ENCODE assay signal across 1 cellular context in genomic region chr2:104857262-104858221, GRCh38.
TF ChIP-seq lines count a peak whose summit lies in the region.

No MANE protein-coding gene starts in this region.

TF ChIP-seq in GM12878, 131 proteins besides CTCF, POLR2A, EP300 and RAD21 (continued from another document):
- TF ChIP-seq CEBPZ (IDR thresholded peaks at IDR 0.05; ENCODE audit: low read depth, low read length) (no peak), JUNB (IDR thresholded peaks at IDR 0.05) (no peak), ZNF384 (IDR thresholded peaks at IDR 0.05; ENCODE audit: borderline replicate concordance, low read depth, low read length) (no peak), DPF2 (IDR thresholded peaks at IDR 0.05) (no peak), WRNIP1 (IDR thresholded peaks at IDR 0.05; ENCODE audit: borderline replicate concordance, low read depth, low read length) (no peak), PBX3 (IDR thresholded peaks at IDR 0.05; ENCODE audit: insufficient replicate concordance, low read depth, low read length) (no peak)
- TF ChIP-seq, protein P1, sequence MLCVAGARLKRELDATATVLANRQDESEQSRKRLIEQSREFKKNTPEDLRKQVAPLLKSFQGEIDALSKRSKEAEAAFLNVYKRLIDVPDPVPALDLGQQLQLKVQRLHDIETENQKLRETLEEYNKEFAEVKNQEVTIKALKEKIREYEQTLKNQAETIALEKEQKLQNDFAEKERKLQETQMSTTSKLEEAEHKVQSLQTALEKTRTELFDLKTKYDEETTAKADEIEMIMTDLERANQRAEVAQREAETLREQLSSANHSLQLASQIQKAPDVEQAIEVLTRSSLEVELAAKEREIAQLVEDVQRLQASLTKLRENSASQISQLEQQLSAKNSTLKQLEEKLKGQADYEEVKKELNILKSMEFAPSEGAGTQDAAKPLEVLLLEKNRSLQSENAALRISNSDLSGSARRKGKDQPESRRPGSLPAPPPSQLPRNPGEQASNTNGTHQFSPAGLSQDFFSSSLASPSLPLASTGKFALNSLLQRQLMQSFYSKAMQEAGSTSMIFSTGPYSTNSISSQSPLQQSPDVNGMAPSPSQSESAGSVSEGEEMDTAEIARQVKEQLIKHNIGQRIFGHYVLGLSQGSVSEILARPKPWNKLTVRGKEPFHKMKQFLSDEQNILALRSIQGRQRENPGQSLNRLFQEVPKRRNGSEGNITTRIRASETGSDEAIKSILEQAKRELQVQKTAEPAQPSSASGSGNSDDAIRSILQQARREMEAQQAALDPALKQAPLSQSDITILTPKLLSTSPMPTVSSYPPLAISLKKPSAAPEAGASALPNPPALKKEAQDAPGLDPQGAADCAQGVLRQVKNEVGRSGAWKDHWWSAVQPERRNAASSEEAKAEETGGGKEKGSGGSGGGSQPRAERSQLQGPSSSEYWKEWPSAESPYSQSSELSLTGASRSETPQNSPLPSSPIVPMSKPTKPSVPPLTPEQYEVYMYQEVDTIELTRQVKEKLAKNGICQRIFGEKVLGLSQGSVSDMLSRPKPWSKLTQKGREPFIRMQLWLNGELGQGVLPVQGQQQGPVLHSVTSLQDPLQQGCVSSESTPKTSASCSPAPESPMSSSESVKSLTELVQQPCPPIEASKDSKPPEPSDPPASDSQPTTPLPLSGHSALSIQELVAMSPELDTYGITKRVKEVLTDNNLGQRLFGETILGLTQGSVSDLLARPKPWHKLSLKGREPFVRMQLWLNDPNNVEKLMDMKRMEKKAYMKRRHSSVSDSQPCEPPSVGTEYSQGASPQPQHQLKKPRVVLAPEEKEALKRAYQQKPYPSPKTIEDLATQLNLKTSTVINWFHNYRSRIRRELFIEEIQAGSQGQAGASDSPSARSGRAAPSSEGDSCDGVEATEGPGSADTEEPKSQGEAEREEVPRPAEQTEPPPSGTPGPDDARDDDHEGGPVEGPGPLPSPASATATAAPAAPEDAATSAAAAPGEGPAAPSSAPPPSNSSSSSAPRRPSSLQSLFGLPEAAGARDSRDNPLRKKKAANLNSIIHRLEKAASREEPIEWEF (IDR thresholded peaks at IDR 0.05; ENCODE audit: insufficient replicate concordance, low read depth, low read length) = no peak
- TF ChIP-seq, protein P2, sequence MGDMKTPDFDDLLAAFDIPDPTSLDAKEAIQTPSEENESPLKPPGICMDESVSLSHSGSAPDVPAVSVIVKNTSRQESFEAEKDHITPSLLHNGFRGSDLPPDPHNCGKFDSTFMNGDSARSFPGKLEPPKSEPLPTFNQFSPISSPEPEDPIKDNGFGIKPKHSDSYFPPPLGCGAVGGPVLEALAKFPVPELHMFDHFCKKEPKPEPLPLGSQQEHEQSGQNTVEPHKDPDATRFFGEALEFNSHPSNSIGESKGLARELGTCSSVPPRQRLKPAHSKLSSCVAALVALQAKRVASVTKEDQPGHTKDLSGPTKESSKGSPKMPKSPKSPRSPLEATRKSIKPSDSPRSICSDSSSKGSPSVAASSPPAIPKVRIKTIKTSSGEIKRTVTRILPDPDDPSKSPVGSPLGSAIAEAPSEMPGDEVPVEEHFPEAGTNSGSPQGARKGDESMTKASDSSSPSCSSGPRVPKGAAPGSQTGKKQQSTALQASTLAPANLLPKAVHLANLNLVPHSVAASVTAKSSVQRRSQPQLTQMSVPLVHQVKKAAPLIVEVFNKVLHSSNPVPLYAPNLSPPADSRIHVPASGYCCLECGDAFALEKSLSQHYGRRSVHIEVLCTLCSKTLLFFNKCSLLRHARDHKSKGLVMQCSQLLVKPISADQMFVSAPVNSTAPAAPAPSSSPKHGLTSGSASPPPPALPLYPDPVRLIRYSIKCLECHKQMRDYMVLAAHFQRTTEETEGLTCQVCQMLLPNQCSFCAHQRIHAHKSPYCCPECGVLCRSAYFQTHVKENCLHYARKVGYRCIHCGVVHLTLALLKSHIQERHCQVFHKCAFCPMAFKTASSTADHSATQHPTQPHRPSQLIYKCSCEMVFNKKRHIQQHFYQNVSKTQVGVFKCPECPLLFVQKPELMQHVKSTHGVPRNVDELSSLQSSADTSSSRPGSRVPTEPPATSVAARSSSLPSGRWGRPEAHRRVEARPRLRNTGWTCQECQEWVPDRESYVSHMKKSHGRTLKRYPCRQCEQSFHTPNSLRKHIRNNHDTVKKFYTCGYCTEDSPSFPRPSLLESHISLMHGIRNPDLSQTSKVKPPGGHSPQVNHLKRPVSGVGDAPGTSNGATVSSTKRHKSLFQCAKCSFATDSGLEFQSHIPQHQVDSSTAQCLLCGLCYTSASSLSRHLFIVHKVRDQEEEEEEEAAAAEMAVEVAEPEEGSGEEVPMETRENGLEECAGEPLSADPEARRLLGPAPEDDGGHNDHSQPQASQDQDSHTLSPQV (IDR thresholded peaks at IDR 0.05) = no peak
- TF ChIP-seq, protein P3, sequence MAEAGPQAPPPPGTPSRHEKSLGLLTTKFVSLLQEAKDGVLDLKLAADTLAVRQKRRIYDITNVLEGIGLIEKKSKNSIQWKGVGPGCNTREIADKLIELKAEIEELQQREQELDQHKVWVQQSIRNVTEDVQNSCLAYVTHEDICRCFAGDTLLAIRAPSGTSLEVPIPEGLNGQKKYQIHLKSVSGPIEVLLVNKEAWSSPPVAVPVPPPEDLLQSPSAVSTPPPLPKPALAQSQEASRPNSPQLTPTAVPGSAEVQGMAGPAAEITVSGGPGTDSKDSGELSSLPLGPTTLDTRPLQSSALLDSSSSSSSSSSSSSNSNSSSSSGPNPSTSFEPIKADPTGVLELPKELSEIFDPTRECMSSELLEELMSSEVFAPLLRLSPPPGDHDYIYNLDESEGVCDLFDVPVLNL (IDR thresholded peaks at IDR 0.05; ENCODE audit: low read depth, low read length) = no peak
